2 cellular contexts compared by ENCODE assay signal in genomic region chr17:42699415-42699740, GRCh38.
TF ChIP-seq lines count a peak whose summit lies in the region.

No MANE protein-coding gene starts in this region.

TF ChIP-seq in GM23338, 12 proteins besides CTCF, POLR2A, EP300 and RAD21 (continued from another document):
- TF ChIP-seq NANOG (IDR thresholded peaks at IDR 0.05; ENCODE audit: borderline replicate concordance) (no peak), ETS1 (IDR thresholded peaks at IDR 0.05) (no peak), ZNF462 (CRISPR knock-in tag; IDR thresholded peaks at IDR 0.05) (no peak), ZNF331 (CRISPR knock-in tag; IDR thresholded peaks at IDR 0.05; ENCODE audit: low read depth) (no peak), CREB1 (CRISPR knock-in tag; IDR thresholded peaks at IDR 0.05; ENCODE audit: low read depth) (no peak), ZNF114 (CRISPR knock-in tag; IDR thresholded peaks at IDR 0.05) (no peak), EZH2 (IDR thresholded peaks at IDR 0.05; ENCODE audit: low read depth, unreplicated experiment) (no peak), JUNB (IDR thresholded peaks at IDR 0.05; ENCODE audit: unreplicated experiment) (no peak)

TF ChIP-seq in WTC11, 78 proteins besides CTCF, POLR2A, EP300 and RAD21 (continued from another document):
- TF ChIP-seq AR (CRISPR knock-in tag; IDR thresholded peaks at IDR 0.05) = no peak
- no peak for TF ChIP-seq RELA (CRISPR knock-in tag; IDR thresholded peaks at IDR 0.05; ENCODE audit: borderline replicate concordance)
- TF ChIP-seq IRF2 (CRISPR knock-in tag; IDR thresholded peaks at IDR 0.05; ENCODE audit: borderline replicate concordance, low read depth) = no peak
- TF ChIP-seq CDX4 (CRISPR knock-in tag; IDR thresholded peaks at IDR 0.05; ENCODE audit: borderline replicate concordance) = no peak
- no peak for TF ChIP-seq E2F1 (CRISPR knock-in tag; IDR thresholded peaks at IDR 0.05)
- TF ChIP-seq USF2 (CRISPR knock-in tag; IDR thresholded peaks at IDR 0.05) = no peak
- TF ChIP-seq CBFB (CRISPR knock-in tag; IDR thresholded peaks at IDR 0.05; ENCODE audit: low read depth) = no peak
